18 cellular contexts compared by ENCODE assay signal in genomic region chr18:25516121-25516520, GRCh38.
"Had no signal": no experiment of that assay in that cellular context is flagged by ENCODE, and none has a peak within 500 bp of the region (broad histone marks: within the 10 kb centered on the region; RNA-seq: fewer than 3 reads in every experiment).

No MANE protein-coding gene starts in this region.

- H3K36me3 ChIP-seq: pancreas, spleen, suprapubic skin, upper lobe of left lung had no signal

- H3K4me1 ChIP-seq: pancreas, suprapubic skin, upper lobe of left lung had no signal

- H3K9me3 ChIP-seq: pancreas, suprapubic skin, upper lobe of left lung had no signal

- ATAC-seq: effector memory CD8-positive, alpha-beta T cell; left cardiac atrium; pancreas; sciatic nerve had no signal

- H3K4me3 ChIP-seq: lung, pancreas, spleen, suprapubic skin, upper lobe of left lung had no signal

- H3K27me3 ChIP-seq: pancreas, spleen, suprapubic skin, upper lobe of left lung had no signal

- H3K27ac ChIP-seq: epithelial cell of prostate, pancreas, spleen, suprapubic skin, upper lobe of left lung, VCaP had no signal

- DNase-seq: activated CD4-positive, alpha-beta T cell treated with anti-CD3 and anti-CD28 coated beads for 1 hour; activated CD4-positive, alpha-beta T cell treated with anti-CD3 and anti-CD28 coated beads, Interleukin-2, amount 50 U/mL, for 4 hours; activated naive CD4-positive, alpha-beta T cell; activated T-cell treated with anti-CD3 and anti-CD28 coated beads for 4 hours; anterior cingulate cortex; cerebellar nuclear complex; effector memory CD8-positive, alpha-beta T cell; foreskin melanocyte; left cardiac atrium; midbrain; pancreas; spleen; upper lobe of left lung had no signal
